ENCODE assay signal across 12 cellular contexts in genomic region chr6:3114377-3114776, GRCh38. TPM values are rescaled to one million over a fixed set of nuclear protein-coding genes. Genes with fewer than 3 reads are reported as not detected.
DNase-seq lines count a peak whose midpoint lies in the region; ATAC-seq and TF ChIP-seq lines count a peak whose summit lies in the region.
"Had no signal": no experiment of that assay in that cellular context is flagged by ENCODE, and none has a peak within 500 bp of the region (broad histone marks: within the 10 kb centered on the region; RNA-seq: fewer than 3 reads in every experiment).

No MANE protein-coding gene starts in this region.

- peaks cover 10% of the 10 kb centered on the region for H3K79me2 ChIP-seq in GM23338 (replicated peaks; ENCODE audit: insufficient read depth)

- H3K27me3 ChIP-seq in GM23338 (ENCODE audit: insufficient read depth), result no peaks in the 10 kb centered on the region

- H3K27ac ChIP-seq in GM23338 (ENCODE audit: low read depth), result 0 out of 2 replicates have a peak overlapping the region, but pooled peaks have one; percentile 32
- peak overlapping the region; percentile 6; the same call in 1 of the 2 replicates for H3K27ac ChIP-seq in SK-N-MC
- H3K27ac ChIP-seq: GM23248 had no signal

- H3K4me3 Mint-ChIP-seq in activated T-cell treated with anti-CD3 and anti-CD28 coated beads, Interleukin-2, amount 50 U/mL, for 24 hours, result no peak overlapping the region
- no peak overlapping the region for H3K4me3 Mint-ChIP-seq in activated T-cell treated with anti-CD3 and anti-CD28 coated beads, Interleukin-2, amount 50 U/mL, for 4 hours
- H3K4me3 Mint-ChIP-seq in GM23338, result no peak overlapping the region
- H3K4me3 Mint-ChIP-seq: B cell; CD4-positive, CD25-positive, alpha-beta regulatory T cell had no signal

- H3K9ac ChIP-seq in SK-N-MC (ENCODE audit: insufficient read length), result no peak overlapping the region
- H3K9ac ChIP-seq: GM23248 had no signal

- H3K9me2 ChIP-seq in GM23338 (ENCODE audit: insufficient read depth), result no peaks in the 10 kb centered on the region

- no peak for ATAC-seq in activated T-cell treated with anti-CD3 and anti-CD28 coated beads, Interleukin-2, amount 50 U/mL, for 4 hours
- ATAC-seq in GM23338, result no peak

- no peak for TF ChIP-seq CTCF in GM23338 (conservative IDR thresholded peaks at IDR 0.05; ENCODE audit: low read depth in 2 of 2)

- H3F3A ChIP-seq in GM23338 (replicated peaks; ENCODE audit: low read depth), result peaks cover 13% of the 10 kb centered on the region

- no peaks in the 10 kb centered on the region; the same call in none of the 2 replicates for H4K20me1 ChIP-seq in GM23338 (replicated peaks; ENCODE audit: insufficient read depth)

- no peak for DNase-seq in activated T-cell treated with anti-CD3 and anti-CD28 coated beads, Interleukin-2, amount 50 U/mL, for 24 hours
- DNase-seq in activated T-cell treated with anti-CD3 and anti-CD28 coated beads, Interleukin-2, amount 50 U/mL, for 4 hours, result no peak
- DNase-seq in GM23338 (ENCODE audit: low spot score) (no peak), SK-N-MC (ENCODE audit: low read depth, low spot score) (no peak), Kasumi-1 (lab: John Stamatoyannopoulos, UW) (no peak)
- no peak for DNase-seq in activated effector memory CD4-positive, alpha-beta T cell treated with anti-CD3 and anti-CD28 coated beads, Interleukin-2, amount 50 U/mL, for 16 hours
- DNase-seq: C1 segment of cervical spinal cord; Caco-2; CD4-positive, CD25-positive, alpha-beta regulatory T cell; GM23248; HCEC 1CT had no signal

- no peaks in the 10 kb centered on the region for H3K9me3 Mint-ChIP-seq in activated T-cell treated with anti-CD3 and anti-CD28 coated beads, Interleukin-2, amount 50 U/mL, for 24 hours
- no peaks in the 10 kb centered on the region for H3K9me3 Mint-ChIP-seq in activated T-cell treated with anti-CD3 and anti-CD28 coated beads, Interleukin-2, amount 50 U/mL, for 4 hours
- H3K9me3 Mint-ChIP-seq in GM23338, result no peaks in the 10 kb centered on the region
- H3K9me3 Mint-ChIP-seq: CD4-positive, CD25-positive, alpha-beta regulatory T cell had no signal

- peaks cover 22% of the 10 kb centered on the region for H3K4me1 Mint-ChIP-seq in activated T-cell treated with anti-CD3 and anti-CD28 coated beads, Interleukin-2, amount 50 U/mL, for 24 hours (ENCODE audit: low read depth)
- peaks cover 15% of the 10 kb centered on the region for H3K4me1 Mint-ChIP-seq in activated T-cell treated with anti-CD3 and anti-CD28 coated beads, Interleukin-2, amount 50 U/mL, for 4 hours (ENCODE audit: low read depth)
- peaks cover 20% of the 10 kb centered on the region for H3K4me1 Mint-ChIP-seq in GM23338

- no peak overlapping the region for H3K4me3 ChIP-seq in GM23338
- no peak overlapping the region for H3K4me3 ChIP-seq in SK-N-MC
- H3K4me3 ChIP-seq: GM23248 had no signal

- peaks cover 17% of the 10 kb centered on the region for H3K4me1 ChIP-seq in GM23338 (ENCODE audit: insufficient read depth)

- H3K4me2 ChIP-seq in GM23338, result no peak overlapping the region

- H3K9me3 ChIP-seq in SK-N-MC (ENCODE audit: low read depth, low read length), result no peaks in the 10 kb centered on the region
- H3K9me3 ChIP-seq: Caco-2 had no signal

- no peaks in the 10 kb centered on the region for H3K27me3 Mint-ChIP-seq in activated T-cell treated with anti-CD3 and anti-CD28 coated beads, Interleukin-2, amount 50 U/mL, for 24 hours
- no peaks in the 10 kb centered on the region for H3K27me3 Mint-ChIP-seq in activated T-cell treated with anti-CD3 and anti-CD28 coated beads, Interleukin-2, amount 50 U/mL, for 4 hours (ENCODE audit: low read depth)
- no peaks in the 10 kb centered on the region for H3K27me3 Mint-ChIP-seq in GM23338 (ENCODE audit: insufficient read depth, low read depth, poor library complexity)
- H3K27me3 Mint-ChIP-seq: B cell; CD4-positive, CD25-positive, alpha-beta regulatory T cell had no signal

- H3K36me3 ChIP-seq in GM23338 (ENCODE audit: insufficient read depth) (peaks cover 23% of the 10 kb centered on the region), SK-N-MC (ENCODE audit: insufficient read depth, low read length) (peaks cover 5% of the 10 kb centered on the region; the same call in 1 of the 2 replicates)

- H3K36me3 Mint-ChIP-seq in activated T-cell treated with anti-CD3 and anti-CD28 coated beads, Interleukin-2, amount 50 U/mL, for 24 hours (ENCODE audit: low read depth), result peaks cover 58% of the 10 kb centered on the region
- H3K36me3 Mint-ChIP-seq in activated T-cell treated with anti-CD3 and anti-CD28 coated beads, Interleukin-2, amount 50 U/mL, for 4 hours (ENCODE audit: insufficient read depth), result peaks cover 21% of the 10 kb centered on the region
- peaks cover 12% of the 10 kb centered on the region for H3K36me3 Mint-ChIP-seq in GM23338 (ENCODE audit: low read depth)

- no peak overlapping the region for H2AFZ ChIP-seq in GM23338
- H2AFZ ChIP-seq: GM23248 had no signal

- H3K27ac Mint-ChIP-seq in activated T-cell treated with anti-CD3 and anti-CD28 coated beads, Interleukin-2, amount 50 U/mL, for 24 hours, result peak overlapping the region; percentile 50
- H3K27ac Mint-ChIP-seq in GM23338, result no peak overlapping the region
- H3K27ac Mint-ChIP-seq: B cell had no signal

TF ChIP-seq in GM23338, 12 proteins besides CTCF, POLR2A, EP300 and RAD21:
- no peak for TF ChIP-seq JUNB (IDR thresholded peaks at IDR 0.05; ENCODE audit: unreplicated experiment)
- TF ChIP-seq STAT1 (IDR thresholded peaks at IDR 0.05; ENCODE audit: unreplicated experiment), result no peak
- TF ChIP-seq, protein P1, sequence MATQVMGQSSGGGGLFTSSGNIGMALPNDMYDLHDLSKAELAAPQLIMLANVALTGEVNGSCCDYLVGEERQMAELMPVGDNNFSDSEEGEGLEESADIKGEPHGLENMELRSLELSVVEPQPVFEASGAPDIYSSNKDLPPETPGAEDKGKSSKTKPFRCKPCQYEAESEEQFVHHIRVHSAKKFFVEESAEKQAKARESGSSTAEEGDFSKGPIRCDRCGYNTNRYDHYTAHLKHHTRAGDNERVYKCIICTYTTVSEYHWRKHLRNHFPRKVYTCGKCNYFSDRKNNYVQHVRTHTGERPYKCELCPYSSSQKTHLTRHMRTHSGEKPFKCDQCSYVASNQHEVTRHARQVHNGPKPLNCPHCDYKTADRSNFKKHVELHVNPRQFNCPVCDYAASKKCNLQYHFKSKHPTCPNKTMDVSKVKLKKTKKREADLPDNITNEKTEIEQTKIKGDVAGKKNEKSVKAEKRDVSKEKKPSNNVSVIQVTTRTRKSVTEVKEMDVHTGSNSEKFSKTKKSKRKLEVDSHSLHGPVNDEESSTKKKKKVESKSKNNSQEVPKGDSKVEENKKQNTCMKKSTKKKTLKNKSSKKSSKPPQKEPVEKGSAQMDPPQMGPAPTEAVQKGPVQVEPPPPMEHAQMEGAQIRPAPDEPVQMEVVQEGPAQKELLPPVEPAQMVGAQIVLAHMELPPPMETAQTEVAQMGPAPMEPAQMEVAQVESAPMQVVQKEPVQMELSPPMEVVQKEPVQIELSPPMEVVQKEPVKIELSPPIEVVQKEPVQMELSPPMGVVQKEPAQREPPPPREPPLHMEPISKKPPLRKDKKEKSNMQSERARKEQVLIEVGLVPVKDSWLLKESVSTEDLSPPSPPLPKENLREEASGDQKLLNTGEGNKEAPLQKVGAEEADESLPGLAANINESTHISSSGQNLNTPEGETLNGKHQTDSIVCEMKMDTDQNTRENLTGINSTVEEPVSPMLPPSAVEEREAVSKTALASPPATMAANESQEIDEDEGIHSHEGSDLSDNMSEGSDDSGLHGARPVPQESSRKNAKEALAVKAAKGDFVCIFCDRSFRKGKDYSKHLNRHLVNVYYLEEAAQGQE (IDR thresholded peaks at IDR 0.05; ENCODE audit: unreplicated experiment), result no peak
- TF ChIP-seq ZNF331 (CRISPR knock-in tag; IDR thresholded peaks at IDR 0.05; ENCODE audit: low read depth), result no peak
- TF ChIP-seq CREB1 (CRISPR knock-in tag; IDR thresholded peaks at IDR 0.05; ENCODE audit: low read depth), result no peak
- TF ChIP-seq NANOG (IDR thresholded peaks at IDR 0.05; ENCODE audit: borderline replicate concordance), result no peak

RNA-seq across cellular contexts. Expression of gene BPHL, which starts 4.1 kb away (rescaled TPM):
- total RNA-seq in activated T-cell treated with anti-CD3 and anti-CD28 coated beads, Interleukin-2, amount 50 U/mL, for 4 hours, result 1 to 10 TPM; 3.5 to 6.1 (median 4.5) TPM
- 22.8 and 29.2 TPM in 2 replicates for total RNA-seq in GM23338 (2014; rRNA removed; shearing (Covaris generic))
- 38.4 and 45.5 TPM in 2 replicates for polyA plus RNA-seq in GM23338 (2016; fragmentation: Nextera tagmentation; extraction: Ambion mirVana)

RNA-seq across cellular contexts. Expression of gene TUBB2A, which starts 43.0 kb away (rescaled TPM):
- total RNA-seq in activated T-cell treated with anti-CD3 and anti-CD28 coated beads, Interleukin-2, amount 50 U/mL, for 4 hours, result 1 to 10 TPM; 5.4 to 7.7 (median 7.1) TPM
- total RNA-seq in GM23338 (2014; rRNA removed; shearing (Covaris generic)), result 376 and 407 TPM in 2 replicates
- 286 and 305 TPM in 2 replicates for polyA plus RNA-seq in GM23338 (2016; fragmentation: Nextera tagmentation; extraction: Ambion mirVana)

RNA-seq across cellular contexts. Expression of gene RIPK1, which starts 46.1 kb away (rescaled TPM):
- total RNA-seq in activated T-cell treated with anti-CD3 and anti-CD28 coated beads, Interleukin-2, amount 50 U/mL, for 4 hours, result 10 to 100 TPM; 16.5 to 17.4 (median 16.6) TPM
- 16.7 and 19.4 TPM in 2 replicates for total RNA-seq in GM23338 (2014; rRNA removed; shearing (Covaris generic))
- polyA plus RNA-seq in GM23338 (2016; fragmentation: Nextera tagmentation; extraction: Ambion mirVana), result 4.9 and 5.7 TPM in 2 replicates

Comparison
In these comparisons a context has a peak if more than half of its experiments do, and no peak if none do; other contexts are left out.
1. RNA of gene TUBB2A, which starts 43.0 kb away (total RNA-seq): 376 to 407 TPM in GM23338; 5.4 to 7.7 TPM in activated T-cell treated with anti-CD3 and anti-CD28 coated beads, Interleukin-2, amount 50 U/mL, for 4 hours; every median in the first group is over 10 times any median in the second.